24 cellular contexts compared by ENCODE assay signal in the genomic region with DNA sequence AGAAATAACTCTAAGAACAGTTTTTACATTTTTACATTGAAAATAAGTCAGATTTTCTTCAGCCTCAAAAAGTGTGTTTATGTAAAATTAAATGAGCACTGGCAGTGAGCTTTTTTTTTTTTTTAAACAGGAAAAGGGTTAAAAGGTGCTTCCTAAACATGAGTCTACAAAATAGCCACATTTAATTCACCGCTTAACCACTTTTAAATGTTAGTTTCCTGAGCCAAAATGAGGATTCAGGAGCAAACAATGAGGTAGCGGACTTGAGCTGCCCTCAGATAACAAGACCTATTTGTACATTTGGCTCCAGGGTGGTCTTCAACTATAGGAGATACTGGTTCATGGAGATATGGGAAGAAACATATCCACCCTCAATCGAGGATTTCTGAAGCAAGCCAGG. TPM values are rescaled to one million over a fixed set of nuclear protein-coding genes. Genes with fewer than 3 reads are reported as not detected.
A peak's percentile ranks its signal among the peaks of the same experiment; 100 is the strongest.
DNase-seq lines count a peak whose midpoint lies in the region; ATAC-seq, FAIRE-seq and TF ChIP-seq lines count a peak whose summit lies in the region.
"Had no signal": no experiment of that assay in that cellular context is flagged by ENCODE, and none has a peak within 500 bp of the region (broad histone marks: within the 10 kb centered on the region; RNA-seq: fewer than 3 reads in every experiment).

No MANE protein-coding gene starts in this region.

- TF ChIP-seq CTCF in Loucy (conservative IDR thresholded peaks at IDR 0.05; ENCODE audit: low read length) (no peak), endothelial cell of umbilical vein (IDR thresholded peaks at IDR 0.05; ENCODE audit: extremely low read depth in 1 of 2, insufficient read depth in 1 of 2, low read depth in 1 of 2, low read length in 2 of 2) (no peak), PC-3 (conservative IDR thresholded peaks at IDR 0.05; ENCODE audit: low read depth, low read length) (no peak)

- no peak for FAIRE-seq in endothelial cell of umbilical vein (lab: Jason Lieb, UNC)
- FAIRE-seq: A204.1, GM19239, H1 had no signal

- dilution Hi-C loops in endothelial cell of umbilical vein (cut with MboI; ENCODE audit: extremely low pct_ligation_motif_present, low sequenced_read_pairs): no loop called here

- no peak overlapping the region for H3K9ac ChIP-seq in BLaER1
- H3K9ac ChIP-seq in Loucy (ENCODE audit: low read depth, low read length, poor library complexity, severe bottlenecking): no peak overlapping the region
- H3K9ac ChIP-seq in endothelial cell of umbilical vein (replicated peaks; ENCODE audit: extremely low read depth, insufficient read depth, low read length): no peak overlapping the region
- H3K9ac ChIP-seq in PC-3 (ENCODE audit: low read length): no peak overlapping the region
- H3K9ac ChIP-seq: GM23248 had no signal

- peaks cover 0 to 3% (median 0%) of the 10 kb centered on the region in 5 donors for H3K36me3 Mint-ChIP-seq in naive thymus-derived CD4-positive, alpha-beta T cell

- H4K20me1 ChIP-seq in BLaER1: no peaks in the 10 kb centered on the region
- no peaks in the 10 kb centered on the region for H4K20me1 ChIP-seq in Loucy (ENCODE audit: insufficient read depth, low read length, poor library complexity, severe bottlenecking)
- H4K20me1 ChIP-seq in endothelial cell of umbilical vein (replicated peaks; ENCODE audit: control insufficient read depth, extremely low read depth, insufficient read depth, low read length): no peaks in the 10 kb centered on the region
- H4K20me1 ChIP-seq in PC-3 (ENCODE audit: low read length): no peaks in the 10 kb centered on the region

- CTCF ChIA-PET in endothelial cell of umbilical vein (lab: Charles Lee): interaction anchor here (0.7 kb wide), 1 partner anchor 164 kb away, joined by 3 read pairs; no protein-coding TSS in a partner anchor
- CTCF ChIA-PET in naive thymus-derived CD4-positive, alpha-beta T cell (lab: Charles Lee): no interaction called here
- CTCF ChIA-PET in PC-3 (lab: Charles Lee): no interaction called here

- ATAC-seq in naive thymus-derived CD4-positive, alpha-beta T cell: no peak
- no peak for ATAC-seq in PC-3
- ATAC-seq in stimulated activated naive CD8-positive, alpha-beta T cell treated with anti-CD3 and anti-CD28 coated beads, Interleukin-15, Interleukin-2, amounts not matched to agents 100 U/mL and 50 U/mL, for 24 hours: no peak
- ATAC-seq: HCT116 had no signal

- peak; percentile 33 for DNase-seq in Jurkat, Clone E6-1 (ENCODE audit: low read depth, low spot score)
- DNase-seq in endothelial cell of umbilical vein (ENCODE audit: low read depth, low spot score) (peak; percentile 34), PC-3 (no peak), NCI-H446 treated with DMSO at 0.1 percent for 48 hours (lab: John Stamatoyannopoulos, UW) (no peak)
- no peak for DNase-seq in naive thymus-derived CD4-positive, alpha-beta T cell
- DNase-seq in stimulated activated naive CD8-positive, alpha-beta T cell treated with anti-CD3 and anti-CD28 coated beads, Interleukin-15, Interleukin-2, amounts not matched to agents 100 U/mL and 50 U/mL, for 24 hours: no peak
- DNase-seq: C1 segment of cervical spinal cord; Calu3; CD4-positive, alpha-beta memory T cell; COR-L47; DMS53; DMS79 treated with DMSO at 0.1 percent for 48 hours; GM23248; H9; HFFc6 had no signal

- H3K9me3 Mint-ChIP-seq in naive thymus-derived CD4-positive, alpha-beta T cell: peaks cover 0 to 11% (median 5%) of the 10 kb centered on the region in 11 donors
- H3K9me3 Mint-ChIP-seq: HFFc6 had no signal

- no peaks in the 10 kb centered on the region for H3K9me2 ChIP-seq in Loucy (replicated peaks; ENCODE audit: low read depth, low read length)
- H3K9me2 ChIP-seq in PC-3 (replicated peaks; ENCODE audit: low read length): no peaks in the 10 kb centered on the region

- no peak overlapping the region for H3K27ac Mint-ChIP-seq in naive thymus-derived CD4-positive, alpha-beta T cell
- H3K27ac Mint-ChIP-seq: B cell; CD4-positive, alpha-beta memory T cell; H9; HFFc6 had no signal

- intact Hi-C loops in endothelial cell of umbilical vein (cut with micrococcal nuclease) (no loop called here), PC-3 (cut with micrococcal nuclease) (no loop called here)
- intact Hi-C loops in naive thymus-derived CD4-positive, alpha-beta T cell (cut with micrococcal nuclease): no loop called here

- no peaks in the 10 kb centered on the region for H3K27me3 ChIP-seq in BLaER1
- no peaks in the 10 kb centered on the region for H3K27me3 ChIP-seq in Loucy (ENCODE audit: insufficient read depth, low read length, poor library complexity, severe bottlenecking)
- no peaks in the 10 kb centered on the region for H3K27me3 ChIP-seq in endothelial cell of umbilical vein (ENCODE audit: control insufficient read depth in 2 of 2, insufficient read depth in 2 of 2, low read length in 2 of 2)
- no peaks in the 10 kb centered on the region for H3K27me3 ChIP-seq in naive thymus-derived CD4-positive, alpha-beta T cell (ENCODE audit: control insufficient read depth in 2 of 2, insufficient read depth in 2 of 2, low read length in 2 of 2)
- no peaks in the 10 kb centered on the region for H3K27me3 ChIP-seq in PC-3 (ENCODE audit: low read length)

- no peak overlapping the region for H3K4me3 Mint-ChIP-seq in naive thymus-derived CD4-positive, alpha-beta T cell
- H3K4me3 Mint-ChIP-seq: B cell; CD4-positive, alpha-beta memory T cell; H9; HFFc6 had no signal

- H3K9me3 ChIP-seq in BLaER1 (peaks cover 16% of the 10 kb centered on the region), Loucy (ENCODE audit: insufficient read depth, low read depth, low read length) (peaks cover 10% of the 10 kb centered on the region; the same call in 1 of the 2 replicates), endothelial cell of umbilical vein (replicated peaks; ENCODE audit: control insufficient read depth, insufficient read depth, low read length) (no peaks in the 10 kb centered on the region), PC-3 (ENCODE audit: low read length) (no peaks in the 10 kb centered on the region)
- no peaks in the 10 kb centered on the region for H3K9me3 ChIP-seq in naive thymus-derived CD4-positive, alpha-beta T cell (ENCODE audit: control insufficient read depth in 2 of 3, low read length in 3 of 3)

- H3K79me2 ChIP-seq in Loucy (ENCODE audit: insufficient read depth, low read length) (no peaks in the 10 kb centered on the region), endothelial cell of umbilical vein (ENCODE audit: control insufficient read depth, insufficient read depth, low read length) (no peaks in the 10 kb centered on the region), PC-3 (ENCODE audit: low read length) (no peaks in the 10 kb centered on the region)

- H3K4me3 ChIP-seq in BLaER1 (no peak overlapping the region), Loucy (ENCODE audit: low read length, poor library complexity, severe bottlenecking) (peak overlapping the region; percentile 60), endothelial cell of umbilical vein (replicated peaks in 1 of 3; ENCODE audit: insufficient read depth in 1 of 3, low read depth in 1 of 3, low read length in 3 of 3) (no peak overlapping the region), PC-3 (ENCODE audit: low read length) (no peak overlapping the region)
- H3K4me3 ChIP-seq in Jurkat, Clone E6-1 (ENCODE audit: low read length): no peak overlapping the region
- H3K4me3 ChIP-seq in naive thymus-derived CD4-positive, alpha-beta T cell (ENCODE audit: low read length): no peak overlapping the region
- H3K4me3 ChIP-seq: GM23248 had no signal

- H3K9me1 ChIP-seq in endothelial cell of umbilical vein (replicated peaks; ENCODE audit: control insufficient read depth, extremely low read depth, insufficient read depth, low read length): no peaks in the 10 kb centered on the region

- no peak for TF ChIP-seq POLR2A in endothelial cell of umbilical vein (IDR thresholded peaks at IDR 0.05; ENCODE audit: low read depth, low read length)

- H3F3A ChIP-seq in Loucy (ENCODE audit: low read depth): peaks cover 11% of the 10 kb centered on the region; the same call in 1 of the 2 replicates
- H3F3A ChIP-seq in PC-3 (ENCODE audit: low read length, unreplicated experiment): no peaks in the 10 kb centered on the region

- H3K27me3 Mint-ChIP-seq in naive thymus-derived CD4-positive, alpha-beta T cell: peaks cover 0 to 9% (median 5%) of the 10 kb centered on the region in 5 donors
- H3K27me3 Mint-ChIP-seq: B cell had no signal

- H3K4me1 ChIP-seq in BLaER1 (peaks cover 17% of the 10 kb centered on the region), Loucy (ENCODE audit: insufficient read depth, low read length, poor library complexity, severe bottlenecking) (peaks cover 41% of the 10 kb centered on the region), endothelial cell of umbilical vein (ENCODE audit: control insufficient read depth, extremely low read depth, insufficient read depth, low read length) (no peaks in the 10 kb centered on the region), PC-3 (ENCODE audit: insufficient read depth, low read length) (no peaks in the 10 kb centered on the region)
- H3K4me1 ChIP-seq in naive thymus-derived CD4-positive, alpha-beta T cell (ENCODE audit: control insufficient read depth in 2 of 2, insufficient read depth in 2 of 2, low read length in 2 of 2): no peaks in the 10 kb centered on the region

- H3K4me1 Mint-ChIP-seq in naive thymus-derived CD4-positive, alpha-beta T cell: peaks cover 0 to 9% (median 0%) of the 10 kb centered on the region in 7 donors
- H3K4me1 Mint-ChIP-seq: B cell; CD4-positive, alpha-beta memory T cell; H9 had no signal

- BruUV-seq in endothelial cell of umbilical vein (replicated peaks; lab: Mats Ljungman, UMichigan) (no TSS peak), PC-3 (replicated peaks; lab: Mats Ljungman, UMichigan) (no TSS peak)

- H3K27ac ChIP-seq in BLaER1 (no peak overlapping the region), endothelial cell of umbilical vein (ENCODE audit: insufficient read depth, low read depth, low read length) (no peak overlapping the region), PC-3 (ENCODE audit: low read length) (no peak overlapping the region)
- no peak overlapping the region for H3K27ac ChIP-seq in naive thymus-derived CD4-positive, alpha-beta T cell (ENCODE audit: low read depth, low read length)
- H3K27ac ChIP-seq: 22Rv1, GM23248 had no signal

- no peak overlapping the region for H2AFZ ChIP-seq in Loucy (ENCODE audit: low read length)
- H2AFZ ChIP-seq in endothelial cell of umbilical vein (ENCODE audit: low read depth, low read length): no peak overlapping the region
- H2AFZ ChIP-seq in PC-3 (ENCODE audit: low read length): no peak overlapping the region
- H2AFZ ChIP-seq: GM23248 had no signal

- POLR2A ChIA-PET in endothelial cell of umbilical vein (lab: Charles Lee): no interaction called here
- POLR2A ChIA-PET in naive thymus-derived CD4-positive, alpha-beta T cell (lab: Charles Lee): no interaction called here
- POLR2A ChIA-PET in PC-3 (lab: Charles Lee; ENCODE audit: unreplicated experiment): interaction anchor here (0.5 kb wide), 1 partner anchor 395 kb away, joined by 3 read pairs; no protein-coding TSS in a partner anchor

- no peaks in the 10 kb centered on the region for H3K36me3 ChIP-seq in BLaER1
- H3K36me3 ChIP-seq in Loucy (ENCODE audit: insufficient read depth, low read length): no peaks in the 10 kb centered on the region
- H3K36me3 ChIP-seq in endothelial cell of umbilical vein (ENCODE audit: control insufficient read depth in 2 of 2, extremely low read depth in 1 of 2, insufficient read depth in 2 of 2, low read length in 2 of 2): no peaks in the 10 kb centered on the region
- no peaks in the 10 kb centered on the region for H3K36me3 ChIP-seq in naive thymus-derived CD4-positive, alpha-beta T cell (ENCODE audit: control insufficient read depth in 2 of 3, insufficient read depth in 3 of 3, low read length in 3 of 3)
- H3K36me3 ChIP-seq in PC-3 (ENCODE audit: low read depth, low read length): no peaks in the 10 kb centered on the region

- H3K4me2 ChIP-seq in BLaER1 (peak overlapping the region; percentile 22), Loucy (ENCODE audit: low read depth, low read length, poor library complexity, severe bottlenecking) (peak overlapping the region; percentile 58), endothelial cell of umbilical vein (ENCODE audit: insufficient read depth, low read length) (no peak overlapping the region), PC-3 (ENCODE audit: low read length) (no peak overlapping the region)

RNA-seq across cellular contexts. Expression of gene AKR1C3, which starts 22.8 kb away (rescaled TPM):
- polyA plus RNA-seq in Jurkat, Clone E6-1 (2012; ENCODE audit: insufficient read depth, insufficient read length): 8.8 TPM
- total RNA-seq in endothelial cell of umbilical vein (4.8 and 32.2 TPM in 2 replicates), PC-3 (2014; rRNA removed) (15.8 and 24.0 TPM in 2 replicates)
- 20.9 and 27.4 TPM in 2 replicates for polyA plus RNA-seq in endothelial cell of umbilical vein
- 26.2 and 28.2 TPM in 2 replicates for polyA plus RNA-seq in endothelial cell of umbilical vein (2011; cell fraction: cytosol; rRNA removed)
- 12.4 and 14.9 TPM in 2 replicates for polyA plus RNA-seq in endothelial cell of umbilical vein (2011; cell fraction: nucleus; rRNA removed)
- 12.6 and 14.7 TPM in 2 replicates for polyA plus RNA-seq in endothelial cell of umbilical vein (2012)
- 9.9 and 10.6 TPM in 2 replicates for polyA minus RNA-seq in endothelial cell of umbilical vein
- polyA minus RNA-seq in endothelial cell of umbilical vein (2011; cell fraction: cytosol; rRNA and poly(A)+ RNA removed): 101 TPM
- 7.1 and 9.7 TPM in 2 replicates for polyA minus RNA-seq in endothelial cell of umbilical vein (2011; cell fraction: nucleus; rRNA and poly(A)+ RNA removed)
- total RNA-seq in naive thymus-derived CD4-positive, alpha-beta T cell: 10 to 100 TPM in 1 of 5 experiments, 1 to 10 TPM in 4; 2.9 to 14.1 (median 5.8) TPM
- 10 to 100 TPM; 13.9 to 22.8 TPM for polyA plus RNA-seq in naive thymus-derived CD4-positive, alpha-beta T cell
- total RNA-seq: G401 had no signal

Comparison
In these comparisons a context has a peak if more than half of its experiments do, and no peak if none do; other contexts are left out.
1. H3K4me2 ChIP-seq: peak in BLaER1 (single experiment) and Loucy (single experiment); none in endothelial cell of umbilical vein (single experiment) and PC-3 (single experiment).
2. DNase-seq: peak in Jurkat, Clone E6-1 (single experiment) and endothelial cell of umbilical vein (single experiment); none in naive thymus-derived CD4-positive, alpha-beta T cell (0 of 9), PC-3 (single experiment), stimulated activated naive CD8-positive, alpha-beta T cell treated with anti-CD3 and anti-CD28 coated beads, Interleukin-15, Interleukin-2, amounts not matched to agents 100 U/mL and 50 U/mL, for 24 hours (single experiment) and NCI-H446 treated with DMSO at 0.1 percent for 48 hours (single experiment).